ENCODE assay signal across 1 cellular context in genomic region chr14:21300892-21301291, GRCh38.
TF ChIP-seq lines count a peak whose summit lies in the region.

No MANE protein-coding gene starts in this region.

TF ChIP-seq in HepG2, 621 proteins besides CTCF, POLR2A, EP300 and RAD21 (continues in another document):
- TF ChIP-seq, protein P1, sequence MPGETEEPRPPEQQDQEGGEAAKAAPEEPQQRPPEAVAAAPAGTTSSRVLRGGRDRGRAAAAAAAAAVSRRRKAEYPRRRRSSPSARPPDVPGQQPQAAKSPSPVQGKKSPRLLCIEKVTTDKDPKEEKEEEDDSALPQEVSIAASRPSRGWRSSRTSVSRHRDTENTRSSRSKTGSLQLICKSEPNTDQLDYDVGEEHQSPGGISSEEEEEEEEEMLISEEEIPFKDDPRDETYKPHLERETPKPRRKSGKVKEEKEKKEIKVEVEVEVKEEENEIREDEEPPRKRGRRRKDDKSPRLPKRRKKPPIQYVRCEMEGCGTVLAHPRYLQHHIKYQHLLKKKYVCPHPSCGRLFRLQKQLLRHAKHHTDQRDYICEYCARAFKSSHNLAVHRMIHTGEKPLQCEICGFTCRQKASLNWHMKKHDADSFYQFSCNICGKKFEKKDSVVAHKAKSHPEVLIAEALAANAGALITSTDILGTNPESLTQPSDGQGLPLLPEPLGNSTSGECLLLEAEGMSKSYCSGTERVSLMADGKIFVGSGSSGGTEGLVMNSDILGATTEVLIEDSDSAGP (CRISPR knock-in tag; IDR thresholded peaks at IDR 0.05; ENCODE audit: borderline replicate concordance), result peak; percentile 68; the same call in 1 of the 2 replicates
- TF ChIP-seq HMG20B (CRISPR knock-in tag; conservative IDR thresholded peaks at IDR 0.05) (no peak), ISX (CRISPR knock-in tag; conservative IDR thresholded peaks at IDR 0.05) (no peak), ZMYM3 (CRISPR knock-in tag; IDR thresholded peaks at IDR 0.05) (no peak), NCOR1 (IDR thresholded peaks at IDR 0.05; ENCODE audit: borderline replicate concordance, low read length) (no peak), ZNF609 (CRISPR knock-in tag; IDR thresholded peaks at IDR 0.05; ENCODE audit: borderline replicate concordance) (no peak), ZNF605 (CRISPR knock-in tag; IDR thresholded peaks at IDR 0.05) (peak; percentile 43; the same call in 1 of the 2 replicates), KDM2A (CRISPR knock-in tag; IDR thresholded peaks at IDR 0.05; ENCODE audit: borderline replicate concordance, low read depth) (peak; percentile 66; the same call in 1 of the 2 replicates), NR2F6 (IDR thresholded peaks at IDR 0.05) (no peak), NR2F6 (CRISPR knock-in tag; IDR thresholded peaks at IDR 0.05) (0 out of 2 replicates have a peak, but pooled peaks have one; percentile 8), ZNF512B (CRISPR knock-in tag; IDR thresholded peaks at IDR 0.05; ENCODE audit: borderline replicate concordance) (peak; percentile 92), ZNF788 (CRISPR knock-in tag; IDR thresholded peaks at IDR 0.05; ENCODE audit: borderline replicate concordance) (0 out of 2 replicates have a peak, but pooled peaks have one; percentile 29), ZBTB33 (CRISPR knock-in tag; IDR thresholded peaks at IDR 0.05) (0 out of 2 replicates have a peak, but pooled peaks have one; percentile 6), MED13 (CRISPR knock-in tag; IDR thresholded peaks at IDR 0.05) (no peak), KLF15 (CRISPR knock-in tag; IDR thresholded peaks at IDR 0.05; ENCODE audit: borderline replicate concordance) (no peak), FOXO1 (CRISPR knock-in tag; IDR thresholded peaks at IDR 0.05) (0 out of 2 replicates have a peak, but pooled peaks have one; percentile 43), MZF1 (CRISPR knock-in tag; IDR thresholded peaks at IDR 0.05; ENCODE audit: borderline replicate concordance) (no peak), RNF2 (conservative IDR thresholded peaks at IDR 0.05; ENCODE audit: low read depth) (0 out of 2 replicates have a peak, but pooled peaks have one; percentile 38), JARID2 (CRISPR knock-in tag; IDR thresholded peaks at IDR 0.05; ENCODE audit: insufficient replicate concordance) (no peak), RXRA (CRISPR knock-in tag; IDR thresholded peaks at IDR 0.05) (0 out of 2 replicates have a peak, but pooled peaks have one; percentile 45), YEATS2 (CRISPR knock-in tag; IDR thresholded peaks at IDR 0.05; ENCODE audit: borderline replicate concordance) (0 out of 2 replicates have a peak, but pooled peaks have one; percentile 20), PATZ1 (CRISPR knock-in tag; IDR thresholded peaks at IDR 0.05) (peak; percentile 67), KDM5B (CRISPR knock-in tag; IDR thresholded peaks at IDR 0.05; ENCODE audit: borderline replicate concordance) (peak; percentile 72; the same call in 1 of the 2 replicates), CBX5 (CRISPR knock-in tag; IDR thresholded peaks at IDR 0.05; ENCODE audit: borderline replicate concordance) (0 out of 2 replicates have a peak, but pooled peaks have one; percentile 39), EZH2 (conservative IDR thresholded peaks at IDR 0.05; ENCODE audit: low read depth, low read length) (no peak), ZNF468 (CRISPR knock-in tag; IDR thresholded peaks at IDR 0.05) (no peak), ZNF350 (CRISPR knock-in tag; IDR thresholded peaks at IDR 0.05; ENCODE audit: borderline replicate concordance, low read depth) (no peak), ETV6 (CRISPR knock-in tag; conservative IDR thresholded peaks at IDR 0.05) (0 out of 2 replicates have a peak, but pooled peaks have one; percentile 67), ZNF772 (CRISPR knock-in tag; IDR thresholded peaks at IDR 0.05) (0 out of 2 replicates have a peak, but pooled peaks have one; percentile 17), HIVEP1 (CRISPR knock-in tag; IDR thresholded peaks at IDR 0.05) (0 out of 2 replicates have a peak, but pooled peaks have one; percentile 40), ELF4 (CRISPR knock-in tag; IDR thresholded peaks at IDR 0.05; ENCODE audit: borderline replicate concordance) (no peak), STAG1 (CRISPR knock-in tag; IDR thresholded peaks at IDR 0.05) (peak; percentile 31), ZBTB7B (CRISPR knock-in tag; IDR thresholded peaks at IDR 0.05) (peak; percentile 86), HNRNPUL1 (IDR thresholded peaks at IDR 0.05; ENCODE audit: low read depth, low read length) (no peak), FOXA1 (IDR thresholded peaks at IDR 0.05) (no peak), FOXA1 (CRISPR knock-in tag; IDR thresholded peaks at IDR 0.05) (peak; percentile 26; the same call in 1 of the 2 replicates)
- TF ChIP-seq, protein P2, sequence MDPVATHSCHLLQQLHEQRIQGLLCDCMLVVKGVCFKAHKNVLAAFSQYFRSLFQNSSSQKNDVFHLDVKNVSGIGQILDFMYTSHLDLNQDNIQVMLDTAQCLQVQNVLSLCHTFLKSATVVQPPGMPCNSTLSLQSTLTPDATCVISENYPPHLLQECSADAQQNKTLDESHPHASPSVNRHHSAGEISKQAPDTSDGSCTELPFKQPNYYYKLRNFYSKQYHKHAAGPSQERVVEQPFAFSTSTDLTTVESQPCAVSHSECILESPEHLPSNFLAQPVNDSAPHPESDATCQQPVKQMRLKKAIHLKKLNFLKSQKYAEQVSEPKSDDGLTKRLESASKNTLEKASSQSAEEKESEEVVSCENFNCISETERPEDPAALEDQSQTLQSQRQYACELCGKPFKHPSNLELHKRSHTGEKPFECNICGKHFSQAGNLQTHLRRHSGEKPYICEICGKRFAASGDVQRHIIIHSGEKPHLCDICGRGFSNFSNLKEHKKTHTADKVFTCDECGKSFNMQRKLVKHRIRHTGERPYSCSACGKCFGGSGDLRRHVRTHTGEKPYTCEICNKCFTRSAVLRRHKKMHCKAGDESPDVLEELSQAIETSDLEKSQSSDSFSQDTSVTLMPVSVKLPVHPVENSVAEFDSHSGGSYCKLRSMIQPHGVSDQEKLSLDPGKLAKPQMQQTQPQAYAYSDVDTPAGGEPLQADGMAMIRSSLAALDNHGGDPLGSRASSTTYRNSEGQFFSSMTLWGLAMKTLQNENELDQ (CRISPR knock-in tag; IDR thresholded peaks at IDR 0.05; ENCODE audit: borderline replicate concordance), result 0 out of 2 replicates have a peak, but pooled peaks have one; percentile 32
- TF ChIP-seq, protein P3, sequence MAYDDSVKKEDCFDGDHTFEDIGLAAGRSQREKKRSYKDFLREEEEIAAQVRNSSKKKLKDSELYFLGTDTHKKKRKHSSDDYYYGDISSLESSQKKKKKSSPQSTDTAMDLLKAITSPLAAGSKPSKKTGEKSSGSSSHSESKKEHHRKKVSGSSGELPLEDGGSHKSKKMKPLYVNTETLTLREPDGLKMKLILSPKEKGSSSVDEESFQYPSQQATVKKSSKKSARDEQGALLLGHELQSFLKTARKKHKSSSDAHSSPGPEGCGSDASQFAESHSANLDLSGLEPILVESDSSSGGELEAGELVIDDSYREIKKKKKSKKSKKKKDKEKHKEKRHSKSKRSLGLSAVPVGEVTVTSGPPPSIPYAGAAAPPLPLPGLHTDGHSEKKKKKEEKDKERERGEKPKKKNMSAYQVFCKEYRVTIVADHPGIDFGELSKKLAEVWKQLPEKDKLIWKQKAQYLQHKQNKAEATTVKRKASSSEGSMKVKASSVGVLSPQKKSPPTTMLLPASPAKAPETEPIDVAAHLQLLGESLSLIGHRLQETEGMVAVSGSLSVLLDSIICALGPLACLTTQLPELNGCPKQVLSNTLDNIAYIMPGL (CRISPR knock-in tag; IDR thresholded peaks at IDR 0.05; ENCODE audit: borderline replicate concordance in 1 of 2, low read depth in 1 of 2), result peak; percentile 28 to 66; a peak in 2 of 4 replicates
- TF ChIP-seq, protein P4, sequence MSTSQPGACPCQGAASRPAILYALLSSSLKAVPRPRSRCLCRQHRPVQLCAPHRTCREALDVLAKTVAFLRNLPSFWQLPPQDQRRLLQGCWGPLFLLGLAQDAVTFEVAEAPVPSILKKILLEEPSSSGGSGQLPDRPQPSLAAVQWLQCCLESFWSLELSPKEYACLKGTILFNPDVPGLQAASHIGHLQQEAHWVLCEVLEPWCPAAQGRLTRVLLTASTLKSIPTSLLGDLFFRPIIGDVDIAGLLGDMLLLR (CRISPR knock-in tag; IDR thresholded peaks at IDR 0.05), result no peak
- TF ChIP-seq, protein P5, sequence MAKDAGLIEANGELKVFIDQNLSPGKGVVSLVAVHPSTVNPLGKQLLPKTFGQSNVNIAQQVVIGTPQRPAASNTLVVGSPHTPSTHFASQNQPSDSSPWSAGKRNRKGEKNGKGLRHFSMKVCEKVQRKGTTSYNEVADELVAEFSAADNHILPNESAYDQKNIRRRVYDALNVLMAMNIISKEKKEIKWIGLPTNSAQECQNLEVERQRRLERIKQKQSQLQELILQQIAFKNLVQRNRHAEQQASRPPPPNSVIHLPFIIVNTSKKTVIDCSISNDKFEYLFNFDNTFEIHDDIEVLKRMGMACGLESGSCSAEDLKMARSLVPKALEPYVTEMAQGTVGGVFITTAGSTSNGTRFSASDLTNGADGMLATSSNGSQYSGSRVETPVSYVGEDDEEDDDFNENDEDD (CRISPR knock-in tag; IDR thresholded peaks at IDR 0.05; ENCODE audit: borderline replicate concordance), result peak; percentile 68; the same call in 1 of the 2 replicates
